Comparison of ENCODE assay signal across 8 cellular contexts in the genomic region with DNA sequence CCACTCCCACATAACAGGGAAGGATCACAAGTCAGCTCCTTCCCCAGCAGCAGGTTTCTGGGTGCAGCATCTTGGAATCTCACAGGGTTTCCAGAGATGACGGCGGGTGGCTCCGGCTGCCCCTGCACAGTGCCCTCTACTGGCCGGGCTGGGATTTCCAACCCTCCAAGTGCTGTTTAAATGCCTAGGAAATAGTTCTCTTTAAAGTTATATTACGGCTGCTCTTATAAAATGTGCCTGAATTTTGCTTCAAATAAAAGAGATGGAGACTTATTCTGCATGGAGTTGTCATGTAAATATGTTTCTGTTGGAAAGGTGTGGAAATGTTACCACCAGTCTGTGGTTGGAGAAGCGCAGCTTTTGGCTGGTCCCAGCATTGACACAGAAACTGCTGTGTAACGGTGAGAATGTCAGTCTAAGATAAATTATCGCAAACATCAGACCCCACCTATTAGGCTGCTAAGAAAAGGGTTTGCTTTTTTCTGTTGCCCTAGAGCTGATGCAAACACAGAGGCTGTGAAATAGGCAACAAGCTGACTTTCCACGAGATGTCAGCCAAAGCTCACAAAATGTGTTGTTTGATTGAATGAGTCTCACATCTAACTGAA. TPM values are rescaled to one million over a fixed set of nuclear protein-coding genes. Genes with fewer than 3 reads are reported as not detected.
A peak's percentile ranks its signal among the peaks of the same experiment; 100 is the strongest.
DNase-seq lines count a peak whose midpoint lies in the region; ATAC-seq and TF ChIP-seq lines count a peak whose summit lies in the region.

No MANE protein-coding gene starts in this region.

- ATAC-seq in HCT116 = peak; percentile 34
- no peak for ATAC-seq in naive B cell (ENCODE audit: low read depth in 2 of 2)
- ATAC-seq in GM21786 (IDR thresholded peaks at IDR 0.05; ENCODE audit: unreplicated experiment) = no peak

- no peak for TF ChIP-seq POLR2A in HCT116 (IDR thresholded peaks at IDR 0.05; ENCODE audit: borderline replicate concordance, extremely low read depth, insufficient read depth, insufficient read length)

- H3K9me3 Mint-ChIP-seq in naive B cell = peaks cover 0 to 3% (median 0%) of the 10 kb centered on the region in 7 donors

- TF ChIP-seq CTCF in AG04450 (IDR thresholded peaks at IDR 0.05; ENCODE audit: low read depth, low read length) (peak; percentile 53), HCT116 (IDR thresholded peaks at IDR 0.05 in 2 of 3, conservative IDR thresholded peaks at IDR 0.05 in 1 of 3; ENCODE audit: borderline replicate concordance in 1 of 3, insufficient read depth in 1 of 3, low read depth in 2 of 3, low read length in 2 of 3) (peak; percentile 48 to 98 (median 88); a peak in 5 of 6 replicates), astrocyte of the cerebellum (IDR thresholded peaks at IDR 0.05; ENCODE audit: low read depth, low read length, missing control alignments) (peak; percentile 41)

- intact Hi-C loops in HCT116 (cut with micrococcal nuclease) = no loop called here

- 0 out of 2 replicates have a peak, but pooled peaks have one; percentile 12 for TF ChIP-seq RAD21 in HCT116 (IDR thresholded peaks at IDR 0.05; ENCODE audit: low read depth)

- no peaks in the 10 kb centered on the region for H3K27me3 ChIP-seq in AG04450 (ENCODE audit: control insufficient read depth, insufficient read depth, low read length)
- no peaks in the 10 kb centered on the region for H3K27me3 ChIP-seq in HCT116 (ENCODE audit: insufficient read depth, low read length)

- H3K4me1 Mint-ChIP-seq in naive B cell = peaks cover 8 to 20% (median 15%) of the 10 kb centered on the region in 3 donors

- BruUV-seq in HCT116 (replicated peaks; lab: Mats Ljungman, UMichigan) = no TSS peak

- peak overlapping the region in 1 of 8 donors; percentile 40 for H3K4me3 Mint-ChIP-seq in naive B cell

- peaks cover under 1 to 11% of the 10 kb centered on the region in 2 experiments; a peak in 3 of 4 replicates for H3K36me3 ChIP-seq in HCT116 (ENCODE audit: control insufficient read depth in 1 of 2, insufficient read depth in 2 of 2, low read length in 2 of 2)

- H3K4me2 ChIP-seq in HCT116 (ENCODE audit: low read length) = no peak overlapping the region

- POLR2A ChIA-PET in AG04450 (lab: Yijun Ruan, JAX) = no interaction called here
- POLR2A ChIA-PET in HCT116 (lab: Charles Lee) = no interaction called here

- H3K36me3 Mint-ChIP-seq in naive B cell = no peaks in the 10 kb centered on the region

- H3K4me3 ChIP-seq in AG04450 (ENCODE audit: low read depth, low read length) (no peak overlapping the region), HCT116 (replicated peaks in 1 of 2; ENCODE audit: low read depth in 1 of 2, low read length in 2 of 2) (no peak overlapping the region), astrocyte of the cerebellum (ENCODE audit: low read depth, low read length) (no peak overlapping the region)

- peaks cover 5 to 21% of the 10 kb centered on the region in 2 experiments for H3K4me1 ChIP-seq in HCT116 (ENCODE audit: control insufficient read depth in 1 of 2, insufficient read depth in 2 of 2, low read length in 2 of 2)

- H3K79me2 ChIP-seq in HCT116 (ENCODE audit: insufficient read depth, low read length) = peaks cover 17% of the 10 kb centered on the region

- no peak overlapping the region for H3K27ac Mint-ChIP-seq in naive B cell

- H3K27me3 Mint-ChIP-seq in naive B cell = peaks cover 0 to 20% (median 14%) of the 10 kb centered on the region in 3 donors

- H2AFZ ChIP-seq in HCT116 (ENCODE audit: low read depth, low read length, poor library complexity, severe bottlenecking) = no peak overlapping the region

- peaks cover 3% of the 10 kb centered on the region; the same call in 1 of the 2 replicates for H3K9me3 ChIP-seq in AG04450 (ENCODE audit: control insufficient read depth, insufficient read depth, low read length)
- no peaks in the 10 kb centered on the region for H3K9me3 ChIP-seq in HCT116 (ENCODE audit: control insufficient read depth in 1 of 2, insufficient read depth in 1 of 2, low read depth in 1 of 2, low read length in 2 of 2)

- H3K9ac ChIP-seq in HCT116 (ENCODE audit: low read length) = no peak overlapping the region

- CTCF ChIA-PET in AG04450 (lab: Charles Lee) = interaction anchor here (0.6 to 2.5 kb wide), 8 partner anchors 8 to 60 kb away, joined by 3 to 13 read pairs (median 4); a partner anchor contains a TSS
- CTCF ChIA-PET in HCT116 (lab: Charles Lee) = interaction anchor here (0.6 to 2.9 kb wide), 5 partner anchors 9 to 104 kb away, joined by 3 to 9 read pairs (median 3); a partner anchor contains a TSS

- H4K20me1 ChIP-seq in HCT116 (ENCODE audit: insufficient read depth) = no peaks in the 10 kb centered on the region

- no peaks in the 10 kb centered on the region for H3K9me2 ChIP-seq in HCT116 (ENCODE audit: insufficient read depth)

- H3K27ac ChIP-seq in AG04450 (ENCODE audit: low read depth, low read length) (no peak overlapping the region), HCT116 (ENCODE audit: low read depth, low read length) (no peak overlapping the region)

- in situ Hi-C loops in astrocyte of the cerebellum (cut with HindIII; ENCODE audit: low sequenced_read_pairs) = no loop called here

- no peak for DNase-seq in AG04450 (ENCODE audit: low read depth, low spot score)
- DNase-seq in HCT116 (ENCODE audit: low read depth, low spot score) = no peak
- peak; percentile 28 for DNase-seq in T follicular helper cell (ENCODE audit: low read depth)
- DNase-seq in astrocyte of the cerebellum (ENCODE audit: low read depth) = no peak
- peak; percentile 18 for DNase-seq in naive B cell
- DNase-seq in GF-D8 (lab: John Stamatoyannopoulos, UW) = no peak
- DNase-seq in NCI-H1092 treated with DMSO at 0.1 percent for 48 hours (lab: John Stamatoyannopoulos, UW) = no peak

- RAD21 ChIA-PET in HCT116 (lab: Charles Lee; ENCODE audit: low non-redundant PET in 1 of 2, low total read pairs in 2 of 2, uncharacterized antibody in 2 of 2, unreplicated experiment in 2 of 2) = no interaction called here

TF ChIP-seq in HCT116, 20 proteins besides CTCF, POLR2A, EP300 and RAD21:
- TF ChIP-seq YY1 (IDR thresholded peaks at IDR 0.05; ENCODE audit: extremely low read depth, insufficient replicate concordance, low read depth, low read length) = peak; percentile 14
- no peak for TF ChIP-seq ELF1 (IDR thresholded peaks at IDR 0.05; ENCODE audit: borderline replicate concordance, low read depth)
- TF ChIP-seq, protein P1, sequence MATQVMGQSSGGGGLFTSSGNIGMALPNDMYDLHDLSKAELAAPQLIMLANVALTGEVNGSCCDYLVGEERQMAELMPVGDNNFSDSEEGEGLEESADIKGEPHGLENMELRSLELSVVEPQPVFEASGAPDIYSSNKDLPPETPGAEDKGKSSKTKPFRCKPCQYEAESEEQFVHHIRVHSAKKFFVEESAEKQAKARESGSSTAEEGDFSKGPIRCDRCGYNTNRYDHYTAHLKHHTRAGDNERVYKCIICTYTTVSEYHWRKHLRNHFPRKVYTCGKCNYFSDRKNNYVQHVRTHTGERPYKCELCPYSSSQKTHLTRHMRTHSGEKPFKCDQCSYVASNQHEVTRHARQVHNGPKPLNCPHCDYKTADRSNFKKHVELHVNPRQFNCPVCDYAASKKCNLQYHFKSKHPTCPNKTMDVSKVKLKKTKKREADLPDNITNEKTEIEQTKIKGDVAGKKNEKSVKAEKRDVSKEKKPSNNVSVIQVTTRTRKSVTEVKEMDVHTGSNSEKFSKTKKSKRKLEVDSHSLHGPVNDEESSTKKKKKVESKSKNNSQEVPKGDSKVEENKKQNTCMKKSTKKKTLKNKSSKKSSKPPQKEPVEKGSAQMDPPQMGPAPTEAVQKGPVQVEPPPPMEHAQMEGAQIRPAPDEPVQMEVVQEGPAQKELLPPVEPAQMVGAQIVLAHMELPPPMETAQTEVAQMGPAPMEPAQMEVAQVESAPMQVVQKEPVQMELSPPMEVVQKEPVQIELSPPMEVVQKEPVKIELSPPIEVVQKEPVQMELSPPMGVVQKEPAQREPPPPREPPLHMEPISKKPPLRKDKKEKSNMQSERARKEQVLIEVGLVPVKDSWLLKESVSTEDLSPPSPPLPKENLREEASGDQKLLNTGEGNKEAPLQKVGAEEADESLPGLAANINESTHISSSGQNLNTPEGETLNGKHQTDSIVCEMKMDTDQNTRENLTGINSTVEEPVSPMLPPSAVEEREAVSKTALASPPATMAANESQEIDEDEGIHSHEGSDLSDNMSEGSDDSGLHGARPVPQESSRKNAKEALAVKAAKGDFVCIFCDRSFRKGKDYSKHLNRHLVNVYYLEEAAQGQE (IDR thresholded peaks at IDR 0.05; ENCODE audit: low read depth) = no peak
- no peak for TF ChIP-seq EZH2phosphoT487 (IDR thresholded peaks at IDR 0.05; ENCODE audit: borderline replicate concordance)
- no peak for TF ChIP-seq EZH2 (IDR thresholded peaks at IDR 0.05)

RNA-seq across cellular contexts. Expression of a gene that starts 3.3 kb away (rescaled TPM):
- polyA plus RNA-seq in AG04450 (2011; rRNA removed) = 11.3 and 12.2 TPM in 2 replicates
- polyA minus RNA-seq in AG04450 (2011; rRNA and poly(A)+ RNA removed) = 19.0 and 19.4 TPM in 2 replicates
- 64.1 TPM for total RNA-seq in HCT116 (2021; ENCODE audit: unreplicated experiment)
- polyA plus RNA-seq in HCT116 (2012) = 68.9 and 72.0 TPM in 2 replicates
- not detected for polyA plus RNA-seq in naive B cell (ENCODE audit: low read depth in 6 of 6)

RNA-seq across cellular contexts. Expression of a gene that starts 59.6 kb away (rescaled TPM):
- 0.11 TPM in 1 of 2 replicates, not detected in the other for polyA plus RNA-seq in AG04450 (2011; rRNA removed)
- 0.26 TPM in 1 of 2 replicates, not detected in the other for polyA minus RNA-seq in AG04450 (2011; rRNA and poly(A)+ RNA removed)
- 0.39 TPM for total RNA-seq in HCT116 (2021; ENCODE audit: unreplicated experiment)
- polyA plus RNA-seq in HCT116 (2012) = 0.34 and 0.35 TPM in 2 replicates
- polyA plus RNA-seq in naive B cell (ENCODE audit: low read depth in 6 of 6) = not detected

Comparison
In these comparisons a context has a peak if more than half of its experiments do, and no peak if none do; other contexts are left out.
1. DNase-seq: peak in T follicular helper cell (single experiment) and naive B cell (single experiment); none in AG04450 (single experiment), HCT116 (single experiment), astrocyte of the cerebellum (single experiment), GF-D8 (single experiment) and NCI-H1092 treated with DMSO at 0.1 percent for 48 hours (single experiment).
2. Peak in every context shown above with its lines, with median percentiles within 50 percentile points of each other: CTCF ChIP-seq.